Comparison of ENCODE assay signal across 10 cellular contexts in the genomic region with DNA sequence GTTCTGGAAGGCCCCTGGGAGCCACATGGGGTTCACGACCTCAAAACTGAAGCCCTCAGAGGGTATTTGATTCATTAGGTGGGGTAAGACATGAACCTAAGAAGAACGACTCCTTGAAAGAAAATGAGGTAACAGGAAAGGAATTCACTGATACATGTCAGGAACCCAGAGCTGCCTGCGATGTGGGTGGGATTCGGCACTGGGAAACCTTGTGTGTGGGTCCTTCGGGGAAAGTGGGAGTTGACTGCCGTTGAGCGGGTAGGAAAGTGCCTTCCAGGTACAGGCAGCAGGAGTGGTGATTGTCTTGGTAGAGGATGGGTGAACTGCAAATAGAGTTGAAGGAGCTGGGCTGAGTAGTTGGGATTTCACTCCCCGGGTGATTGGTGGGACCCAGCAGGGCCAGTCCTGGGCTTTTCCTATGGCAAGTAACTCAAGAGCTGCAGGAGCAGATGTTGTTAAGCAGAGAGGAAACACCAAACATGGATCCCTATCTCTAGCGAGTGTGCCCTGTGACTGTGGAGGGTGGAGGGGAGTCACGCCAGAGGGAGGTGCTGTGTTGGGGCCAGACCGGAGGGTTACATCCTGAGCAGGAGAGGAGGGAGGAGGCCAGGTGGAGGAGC. TPM values are rescaled to one million over a fixed set of nuclear protein-coding genes. Genes with fewer than 3 reads are reported as not detected.
A peak's percentile ranks its signal among the peaks of the same experiment; 100 is the strongest.
DNase-seq lines count a peak whose midpoint lies in the region; ATAC-seq, FAIRE-seq and TF ChIP-seq lines count a peak whose summit lies in the region.
"Had no signal": no experiment of that assay in that cellular context is flagged by ENCODE, and none has a peak within 500 bp of the region (broad histone marks: within the 10 kb centered on the region; RNA-seq: fewer than 3 reads in every experiment).

No MANE protein-coding gene starts in this region.

- dilution Hi-C loops in keratinocyte (cut with MboI; ENCODE audit: extremely low pct_ligation_motif_present, low sequenced_read_pairs) = no loop called here

- H3K9ac ChIP-seq in keratinocyte (ENCODE audit: control insufficient read depth, extremely low read depth, insufficient read depth, low read length) = no peak overlapping the region

- no peaks in the 10 kb centered on the region for H3K27me3 Mint-ChIP-seq in activated naive CD8-positive, alpha-beta T cell
- H3K27me3 Mint-ChIP-seq in activated naive CD8-positive, alpha-beta T cell treated with anti-CD3 and anti-CD28 coated beads for 36 hours = peaks cover 21% of the 10 kb centered on the region
- no peaks in the 10 kb centered on the region for H3K27me3 Mint-ChIP-seq in activated T-helper 17 cell treated with anti-CD3 and anti-CD28 coated beads, Interleukin-2, amount 50 U/mL, for 72 hours

- H3K36me3 ChIP-seq in keratinocyte (ENCODE audit: control insufficient read depth in 2 of 2, extremely low read depth in 1 of 2, insufficient read depth in 2 of 2, low read length in 2 of 2) (no peaks in the 10 kb centered on the region), transverse colon (no peaks in the 10 kb centered on the region)

- ATAC-seq in activated T-helper 17 cell treated with anti-CD3 and anti-CD28 coated beads, Interleukin-2, amount 50 U/mL, for 72 hours (replicated peaks) = no peak

- peaks cover 9% of the 10 kb centered on the region for H3K9me3 Mint-ChIP-seq in activated naive CD8-positive, alpha-beta T cell (ENCODE audit: low read depth)
- peaks cover 24% of the 10 kb centered on the region for H3K9me3 Mint-ChIP-seq in activated naive CD8-positive, alpha-beta T cell treated with anti-CD3 and anti-CD28 coated beads for 36 hours
- no peaks in the 10 kb centered on the region for H3K9me3 Mint-ChIP-seq in activated T-helper 17 cell treated with anti-CD3 and anti-CD28 coated beads, Interleukin-2, amount 50 U/mL, for 72 hours

- H3K4me2 ChIP-seq in keratinocyte (ENCODE audit: control insufficient read depth, extremely low read depth, insufficient read depth, low read depth, low read length) = no peak overlapping the region

- H3K4me3 ChIP-seq in keratinocyte (ENCODE audit: control insufficient read depth in 2 of 3, extremely low read depth in 1 of 3, insufficient read depth in 2 of 3, low read depth in 1 of 3, low read length in 3 of 3) (no peak overlapping the region), transverse colon (no peak overlapping the region)

- no peak overlapping the region for H2AFZ ChIP-seq in keratinocyte (ENCODE audit: control insufficient read depth, low read length)

- WGBS in transverse colon (ENCODE audit: low coverage in 1 of 2), 2 donors = 93 to 94% methylated on average over 7 to 11 of the region's 11 CpGs

- TF ChIP-seq POLR2A in transverse colon (IDR thresholded peaks at IDR 0.05) (no peak), H54 (IDR thresholded peaks at IDR 0.05; ENCODE audit: low read depth, low read length) (no peak)

- H3K4me3 Mint-ChIP-seq in activated naive CD8-positive, alpha-beta T cell = no peak overlapping the region
- no peak overlapping the region for H3K4me3 Mint-ChIP-seq in activated naive CD8-positive, alpha-beta T cell treated with anti-CD3 and anti-CD28 coated beads for 36 hours
- peak overlapping the region; percentile 20 for H3K4me3 Mint-ChIP-seq in activated T-helper 17 cell treated with anti-CD3 and anti-CD28 coated beads, Interleukin-2, amount 50 U/mL, for 72 hours
- H3K4me3 Mint-ChIP-seq: brain had no signal

- H3K9me3 ChIP-seq in keratinocyte (ENCODE audit: control insufficient read depth, low read depth, low read length) = no peaks in the 10 kb centered on the region
- H3K9me3 ChIP-seq in transverse colon = no peaks in the 10 kb centered on the region

- peaks cover 23% of the 10 kb centered on the region for H3K4me1 Mint-ChIP-seq in activated naive CD8-positive, alpha-beta T cell (ENCODE audit: low read depth)
- peaks cover 37% of the 10 kb centered on the region for H3K4me1 Mint-ChIP-seq in activated naive CD8-positive, alpha-beta T cell treated with anti-CD3 and anti-CD28 coated beads for 36 hours
- peaks cover 37% of the 10 kb centered on the region for H3K4me1 Mint-ChIP-seq in activated T-helper 17 cell treated with anti-CD3 and anti-CD28 coated beads, Interleukin-2, amount 50 U/mL, for 72 hours

- intact Hi-C loops in transverse colon (cut with DNase I; ENCODE audit: low total_unique reads) = loop anchor here (1.0 kb wide), 1 partner anchor 9 kb away; no protein-coding TSS in a partner anchor

- peaks cover 2% of the 10 kb centered on the region for H3K9me1 ChIP-seq in keratinocyte (ENCODE audit: control insufficient read depth, extremely low read depth, insufficient read depth, low read length)

- TF ChIP-seq CTCF in keratinocyte (optimal IDR thresholded peaks at IDR 0.05 in 1 of 3, IDR thresholded peaks at IDR 0.05 in 1 of 3, conservative IDR thresholded peaks at IDR 0.05 in 1 of 3; ENCODE audit: extremely low read depth in 1 of 3, insufficient read depth in 2 of 3, low read length in 3 of 3) = no peak
- no peak for TF ChIP-seq CTCF in transverse colon (IDR thresholded peaks at IDR 0.05)

- DNase-seq in activated naive CD8-positive, alpha-beta T cell treated with anti-CD3 and anti-CD28 coated beads for 36 hours = no peak
- DNase-seq in keratinocyte (ENCODE audit: low read depth, low spot score) = no peak
- DNase-seq in transverse colon = no peak
- no peak for DNase-seq in epidermal melanocyte (ENCODE audit: insufficient read length, low spot score)
- no peak for DNase-seq in cerebellar cortex (ENCODE audit: low spot score)
- no peak for DNase-seq in H54 (ENCODE audit: insufficient read length, low spot score)
- DNase-seq: NCI-H526 treated with DMSO at 0.1 percent for 48 hours had no signal

- FAIRE-seq in keratinocyte (lab: Jason Lieb, UNC) (no peak), H54 (lab: Jason Lieb, UNC) (no peak)

- no peaks in the 10 kb centered on the region for H4K20me1 ChIP-seq in keratinocyte (ENCODE audit: control insufficient read depth, extremely low read depth, insufficient read depth, low read length)

- in situ Hi-C loops in transverse colon (cut with MboI; ENCODE audit: low pct_ligation_motif_present in 1 of 4, low pct_unique_long_range_greater_than_20kb in 1 of 4, low sequenced_read_pairs in 3 of 4) = no loop called here

- H3K27me3 ChIP-seq in keratinocyte (ENCODE audit: control insufficient read depth, extremely low read depth, insufficient read depth, low read length) = no peaks in the 10 kb centered on the region
- no peaks in the 10 kb centered on the region for H3K27me3 ChIP-seq in transverse colon

- H3K4me1 ChIP-seq in keratinocyte (ENCODE audit: control insufficient read depth, extremely low read depth, insufficient read depth, low read length) (peaks cover 39% of the 10 kb centered on the region), transverse colon (no peaks in the 10 kb centered on the region)

- peak overlapping the region; percentile 22 for H3K27ac Mint-ChIP-seq in activated naive CD8-positive, alpha-beta T cell
- H3K27ac Mint-ChIP-seq in activated naive CD8-positive, alpha-beta T cell treated with anti-CD3 and anti-CD28 coated beads for 36 hours = no peak overlapping the region
- peak overlapping the region; percentile 81 for H3K27ac Mint-ChIP-seq in activated T-helper 17 cell treated with anti-CD3 and anti-CD28 coated beads, Interleukin-2, amount 50 U/mL, for 72 hours

- peaks cover 2% of the 10 kb centered on the region for H3K79me2 ChIP-seq in keratinocyte (ENCODE audit: control insufficient read depth, insufficient read depth, low read length)

- peaks cover 18% of the 10 kb centered on the region for H3K36me3 Mint-ChIP-seq in activated naive CD8-positive, alpha-beta T cell
- H3K36me3 Mint-ChIP-seq in activated naive CD8-positive, alpha-beta T cell treated with anti-CD3 and anti-CD28 coated beads for 36 hours = peaks cover 33% of the 10 kb centered on the region
- H3K36me3 Mint-ChIP-seq in activated T-helper 17 cell treated with anti-CD3 and anti-CD28 coated beads, Interleukin-2, amount 50 U/mL, for 72 hours (ENCODE audit: low read depth) = no peaks in the 10 kb centered on the region

- H3K27ac ChIP-seq in keratinocyte (ENCODE audit: control insufficient read depth, insufficient read depth, low read length) (peak overlapping the region; percentile 74), transverse colon (peak overlapping the region in 3 of 4 donors; percentile 56 to 63 (median 61))

- no peak for TF ChIP-seq EP300 in transverse colon (IDR thresholded peaks at IDR 0.05; ENCODE audit: low read depth)

RNA-seq across cellular contexts. Expression of gene ANKRD33B, which starts 30.8 kb away (rescaled TPM):
- 10 to 100 TPM in 1 of 2 experiments, 1 to 10 TPM in 1; 9.8 to 10.2 TPM for total RNA-seq in activated naive CD8-positive, alpha-beta T cell treated with anti-CD3 and anti-CD28 coated beads for 36 hours
- 10 to 100 TPM in 1 of 2 donors, 1 to 10 TPM in 1; 7.8 to 12.2 TPM for total RNA-seq in activated T-helper 17 cell treated with anti-CD3 and anti-CD28 coated beads, Interleukin-2, amount 50 U/mL, for 72 hours
- polyA plus RNA-seq in keratinocyte = 0.97 to 2.0 TPM (median 1.9 TPM) in 3 replicates
- 0.46 TPM for polyA plus RNA-seq in keratinocyte (2011; ENCODE audit: low read depth)
- polyA plus RNA-seq in keratinocyte (2011; cell fraction: cytosol; rRNA removed) = 1.2 and 1.4 TPM in 2 replicates
- polyA plus RNA-seq in keratinocyte (2011; cell fraction: nucleus; rRNA removed) = 3.9 and 4.2 TPM in 2 replicates
- polyA plus RNA-seq in keratinocyte (2012; ENCODE audit: low replicate concordance) = 0.82 and 2.5 TPM in 2 replicates
- 3.3 to 7.7 TPM (median 6.4 TPM) in 3 replicates for polyA minus RNA-seq in keratinocyte
- 4.0 TPM for polyA minus RNA-seq in keratinocyte (2011; cell fraction: cytosol; rRNA and poly(A)+ RNA removed)
- 6.0 and 8.5 TPM in 2 replicates for polyA minus RNA-seq in keratinocyte (2011; cell fraction: nucleus; rRNA and poly(A)+ RNA removed)
- total RNA-seq in transverse colon = 1 to 10 TPM in 3 of 4 donors, under 1 TPM in 1; 0.20 to 3.2 (median 1.4) TPM
